Comparison of ENCODE assay signal across 8 cellular contexts in genomic region chr13:19633340-19634128, GRCh38. TPM values are rescaled to one million over a fixed set of nuclear protein-coding genes. Genes with fewer than 3 reads are reported as not detected.
A peak's percentile ranks its signal among the peaks of the same experiment; 100 is the strongest.
DNase-seq lines count a peak whose midpoint lies in the region; ATAC-seq and TF ChIP-seq lines count a peak whose summit lies in the region.

A gene with protein sequence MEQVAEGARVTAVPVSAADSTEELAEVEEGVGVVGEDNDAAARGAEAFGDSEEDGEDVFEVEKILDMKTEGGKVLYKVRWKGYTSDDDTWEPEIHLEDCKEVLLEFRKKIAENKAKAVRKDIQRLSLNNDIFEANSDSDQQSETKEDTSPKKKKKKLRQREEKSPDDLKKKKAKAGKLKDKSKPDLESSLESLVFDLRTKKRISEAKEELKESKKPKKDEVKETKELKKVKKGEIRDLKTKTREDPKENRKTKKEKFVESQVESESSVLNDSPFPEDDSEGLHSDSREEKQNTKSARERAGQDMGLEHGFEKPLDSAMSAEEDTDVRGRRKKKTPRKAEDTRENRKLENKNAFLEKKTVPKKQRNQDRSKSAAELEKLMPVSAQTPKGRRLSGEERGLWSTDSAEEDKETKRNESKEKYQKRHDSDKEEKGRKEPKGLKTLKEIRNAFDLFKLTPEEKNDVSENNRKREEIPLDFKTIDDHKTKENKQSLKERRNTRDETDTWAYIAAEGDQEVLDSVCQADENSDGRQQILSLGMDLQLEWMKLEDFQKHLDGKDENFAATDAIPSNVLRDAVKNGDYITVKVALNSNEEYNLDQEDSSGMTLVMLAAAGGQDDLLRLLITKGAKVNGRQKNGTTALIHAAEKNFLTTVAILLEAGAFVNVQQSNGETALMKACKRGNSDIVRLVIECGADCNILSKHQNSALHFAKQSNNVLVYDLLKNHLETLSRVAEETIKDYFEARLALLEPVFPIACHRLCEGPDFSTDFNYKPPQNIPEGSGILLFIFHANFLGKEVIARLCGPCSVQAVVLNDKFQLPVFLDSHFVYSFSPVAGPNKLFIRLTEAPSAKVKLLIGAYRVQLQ (plus strand): TSS chr13:19633659. CDS start chr13:19633749, 90 bp downstream.

- H4K20me1 ChIP-seq in DND-41 (ENCODE audit: insufficient read depth, low read length) (peaks cover 16% of the 10 kb centered on the region; the same call in 1 of the 2 replicates), GM23248 (ENCODE audit: insufficient read depth) (no peaks in the 10 kb centered on the region; the same call in 1 of the 2 replicates), fibroblast of lung (ENCODE audit: control insufficient read depth, extremely low read depth, insufficient read depth, low read length) (no peaks in the 10 kb centered on the region)

- peak within 1 kb of the TSS; percentile 88 for H3K4me2 ChIP-seq in DND-41 (ENCODE audit: insufficient read depth, low read length)
- peak within 1 kb of the TSS; percentile 96 for H3K4me2 ChIP-seq in GM23248 (ENCODE audit: unreplicated experiment)
- H3K4me2 ChIP-seq in fibroblast of lung (ENCODE audit: extremely low read depth, insufficient read depth, low read length) = peak within 1 kb of the TSS; percentile 62

- POLR2A ChIA-PET in naive thymus-derived CD8-positive, alpha-beta T cell (lab: Charles Lee) = interaction anchor here (0.6 to 2.5 kb wide), 11 partner anchors 10 to 1136 kb away, joined by 3 to 24 read pairs (median 3); partner anchors contain the start of genes ZMYM2 and ZMYM5

- H3K27ac ChIP-seq in DND-41 (ENCODE audit: low read length) (peak within 1 kb of the TSS; percentile 84), GM23248 (peak within 1 kb of the TSS; percentile 92), fibroblast of lung (ENCODE audit: insufficient read depth, low read length) (peak within 1 kb of the TSS; percentile 84)

- TF ChIP-seq CTCF in DND-41 (IDR thresholded peaks at IDR 0.05; ENCODE audit: borderline replicate concordance, extremely low read depth, low read length, poor library complexity, severe bottlenecking) = no peak
- no peak for TF ChIP-seq CTCF in fibroblast of lung (conservative IDR thresholded peaks at IDR 0.05 in 1 of 2, IDR thresholded peaks at IDR 0.05 in 1 of 2; ENCODE audit: low read depth in 1 of 2, low read length in 2 of 2)

- H3K27me3 Mint-ChIP-seq in naive thymus-derived CD8-positive, alpha-beta T cell = no peaks in the 10 kb centered on the region

- WGBS in GM23248 (ENCODE audit: low coverage in 1 of 2, low lambda C conversion rate in 2 of 2, missing lambda C conversion rate in 2 of 2), 2 experiments = 1 to 2% methylated on average over 39 to 68 of the region's 68 CpGs

- peaks cover 7% of the 10 kb centered on the region for H3K9me3 ChIP-seq in DND-41 (ENCODE audit: insufficient read depth, low read length, severe bottlenecking)
- no peaks in the 10 kb centered on the region for H3K9me3 ChIP-seq in GM23248 (ENCODE audit: low read depth)
- no peaks in the 10 kb centered on the region for H3K9me3 ChIP-seq in fibroblast of lung (ENCODE audit: control insufficient read depth, insufficient read depth, low read depth, low read length)

- peaks cover 0 to 12% (median 0%) of the 10 kb centered on the region in 9 donors for H3K9me3 Mint-ChIP-seq in naive thymus-derived CD8-positive, alpha-beta T cell

- peaks cover 49% of the 10 kb centered on the region for H3K79me2 ChIP-seq in DND-41 (ENCODE audit: insufficient read depth, low read length)
- H3K79me2 ChIP-seq in GM23248 (ENCODE audit: insufficient read depth) = peaks cover 50% of the 10 kb centered on the region
- peaks cover 38% of the 10 kb centered on the region for H3K79me2 ChIP-seq in fibroblast of lung (ENCODE audit: control insufficient read depth, insufficient read depth, low read length)

- H3K9ac ChIP-seq in DND-41 (ENCODE audit: low read depth, low read length) = peak within 1 kb of the TSS; percentile 78
- peak within 1 kb of the TSS; percentile 94 for H3K9ac ChIP-seq in GM23248
- H3K9ac ChIP-seq in fibroblast of lung (ENCODE audit: insufficient read depth, low read length) = peak within 1 kb of the TSS; percentile 76

- no peaks in the 10 kb centered on the region; the same call in 1 of the 2 replicates for H3K36me3 ChIP-seq in DND-41 (ENCODE audit: insufficient read depth, low read length)
- peaks cover 5% of the 10 kb centered on the region; the same call in 1 of the 2 replicates for H3K36me3 ChIP-seq in GM23248 (ENCODE audit: low read depth)
- no peaks in the 10 kb centered on the region for H3K36me3 ChIP-seq in fibroblast of lung (ENCODE audit: control insufficient read depth, insufficient read depth, low read length)

- H3K27me3 ChIP-seq in DND-41 (ENCODE audit: insufficient read depth, low read length, poor library complexity) (no peaks in the 10 kb centered on the region), GM23248 (replicated peaks; ENCODE audit: insufficient read depth) (no peaks in the 10 kb centered on the region), fibroblast of lung (ENCODE audit: control insufficient read depth, insufficient read depth, low read length) (no peaks in the 10 kb centered on the region)

- H3K4me1 Mint-ChIP-seq in naive thymus-derived CD8-positive, alpha-beta T cell = peaks cover 19 to 51% (median 34%) of the 10 kb centered on the region in 4 donors

- no peaks in the 10 kb centered on the region for H3K9me2 ChIP-seq in GM23248 (ENCODE audit: insufficient read depth)

- ATAC-seq in DND-41 (ENCODE audit: insufficient read depth, low read depth) = peak; percentile 95
- peak; percentile 96 to 98 for ATAC-seq in naive thymus-derived CD8-positive, alpha-beta T cell

- H3K27ac Mint-ChIP-seq in naive thymus-derived CD8-positive, alpha-beta T cell = peak within 1 kb of the TSS; percentile 99 to 100 (median 100)

- peak within 1 kb of the TSS; percentile 95 to 100 (median 100) for H3K4me3 Mint-ChIP-seq in naive thymus-derived CD8-positive, alpha-beta T cell

- H2AFZ ChIP-seq in DND-41 (ENCODE audit: low read depth, low read length) (peak within 1 kb of the TSS; percentile 84), GM23248 (peak within 1 kb of the TSS; percentile 90), fibroblast of lung (ENCODE audit: low read length) (peak within 1 kb of the TSS; percentile 93)

- peaks cover 32% of the 10 kb centered on the region for H3F3A ChIP-seq in GM23248 (ENCODE audit: insufficient read depth)

- peak within 1 kb of the TSS; percentile 82 to 97 for H3K4me3 ChIP-seq in DND-41 (ENCODE audit: low read depth in 1 of 2, low read length in 2 of 2)
- H3K4me3 ChIP-seq in GM23248 = peak within 1 kb of the TSS; percentile 86
- H3K4me3 ChIP-seq in fibroblast of lung (replicated peaks in 1 of 4; ENCODE audit: control extremely low read depth in 1 of 4, insufficient read depth in 1 of 4, low read depth in 3 of 4, low read length in 4 of 4) = peak within 1 kb of the TSS; percentile 83 to 99 (median 95)

- in situ Hi-C loops in GM23248 (cut with MboI) = no loop called here

- peaks cover 33% of the 10 kb centered on the region for H3K4me1 ChIP-seq in DND-41 (ENCODE audit: insufficient read depth, low read length)
- peaks cover 14% of the 10 kb centered on the region for H3K4me1 ChIP-seq in GM23248 (ENCODE audit: insufficient read depth)
- H3K4me1 ChIP-seq in fibroblast of lung (ENCODE audit: control insufficient read depth, extremely low read depth, insufficient read depth, low read length) = no peaks in the 10 kb centered on the region

- peaks cover 4 to 22% (median 6%) of the 10 kb centered on the region in 3 donors for H3K36me3 Mint-ChIP-seq in naive thymus-derived CD8-positive, alpha-beta T cell

- DNase-seq in DND-41 = peak; percentile 96
- peak; percentile 96 for DNase-seq in GM23248
- peak; percentile 80 to 85 for DNase-seq in Kasumi-1 (lab: John Stamatoyannopoulos, UW)
- peak; percentile 95 for DNase-seq in RPMI7951 (ENCODE audit: low read depth)
- peak; percentile 83 to 89 for DNase-seq in activated T-helper 1 cell treated with anti-CD3 and anti-CD28 coated beads, Interleukin-2, amount 50 U/mL, for 16 hours (ENCODE audit: low read depth in 1 of 2, low spot score in 1 of 2)
- peak; percentile 97 for DNase-seq in fibroblast of lung (ENCODE audit: low read depth in 2 of 2)
- DNase-seq in naive thymus-derived CD8-positive, alpha-beta T cell = peak; percentile 86 to 97 (median 92)
- peak; percentile 86 to 93 (median 90) for DNase-seq in stimulated activated naive CD4-positive, alpha-beta T cell (lab: John Stamatoyannopoulos, UW)

RNA-seq across cellular contexts. Expression of the gene that starts here (rescaled TPM):
- total RNA-seq in GM23248 (2014; rRNA removed; shearing (Covaris generic)) = 11.1 and 11.3 TPM in 2 replicates
- 12.6 and 15.0 TPM in 2 replicates for polyA plus RNA-seq in GM23248 (2016; fragmentation: Nextera tagmentation; extraction: Ambion mirVana)
- 5.3 and 5.4 TPM in 2 replicates for total RNA-seq in RPMI7951 (2014; rRNA removed; shearing (Covaris generic))
- 18.3 and 18.7 TPM in 2 replicates for total RNA-seq in fibroblast of lung
- polyA plus RNA-seq in fibroblast of lung = 16.6 and 18.8 TPM in 2 replicates
- polyA plus RNA-seq in fibroblast of lung (2012) = 22.8 and 26.9 TPM in 2 replicates
- polyA minus RNA-seq in fibroblast of lung (ENCODE audit: low replicate concordance) = 1.1 and 3.3 TPM in 2 replicates
- 100 to 1,000 TPM; 107 to 112 TPM for total RNA-seq in naive thymus-derived CD8-positive, alpha-beta T cell
- 10 to 100 TPM in 2 of 3 donors, 1 to 10 TPM in 1; 8.6 to 17.8 (median 14.4) TPM for polyA plus RNA-seq in naive thymus-derived CD8-positive, alpha-beta T cell

Comparison
In these comparisons a context has a peak if more than half of its experiments do, and no peak if none do; other contexts are left out.
1. Peak in every context shown above with its lines: DNase-seq, ATAC-seq, H3K4me3 ChIP-seq and H3K27ac ChIP-seq.